ENCODE assay signal across 35 cellular contexts in the genomic region with DNA sequence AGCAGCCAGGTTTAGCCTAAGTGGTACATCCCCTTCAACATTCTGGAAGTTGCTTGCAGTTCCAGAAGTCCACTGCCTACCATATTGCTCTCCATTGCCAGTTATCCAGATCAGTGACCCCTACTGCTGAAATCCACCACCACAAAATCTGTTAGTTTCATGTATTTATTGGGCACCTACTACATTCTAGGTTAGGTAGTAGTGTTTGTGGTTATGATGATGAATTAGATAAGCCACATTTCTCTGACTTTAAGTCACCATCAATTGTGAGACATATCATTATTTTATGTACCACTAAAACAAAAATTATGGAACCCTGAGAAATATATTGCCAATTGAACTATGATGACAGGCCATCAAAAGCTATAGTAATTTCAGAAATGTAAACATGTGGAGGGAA.
"Had no signal": no experiment of that assay in that cellular context is flagged by ENCODE, and none has a peak within 500 bp of the region (broad histone marks: within the 10 kb centered on the region; RNA-seq: fewer than 3 reads in every experiment).

No MANE protein-coding gene starts in this region.

- H3K36me3 ChIP-seq: ascending aorta, cardiac muscle cell, SJSA1 had no signal

- H3K27ac ChIP-seq: ascending aorta, cardiac muscle cell, KMS-11 had no signal

- H3K36me3 Mint-ChIP-seq: activated CD4-positive, alpha-beta memory T cell treated with anti-CD3 and anti-CD28 coated beads for 36 hours; activated naive CD8-positive, alpha-beta T cell treated with anti-CD3 and anti-CD28 coated beads, Interleukin-2, amount 10 ng/mL, durations not matched to agents 7 days and 5 days; WTC11 had no signal

- H3K9me3 Mint-ChIP-seq: activated CD4-positive, alpha-beta memory T cell treated with anti-CD3 and anti-CD28 coated beads for 36 hours; activated naive CD8-positive, alpha-beta T cell treated with anti-CD3 and anti-CD28 coated beads, Interleukin-2, amount 10 ng/mL, durations not matched to agents 7 days and 5 days; activated T-cell treated with anti-CD3 and anti-CD28 coated beads, Interleukin-2, amount 50 U/mL, for 4 hours; activated T-helper 1 cell treated with anti-CD3 and anti-CD28 coated beads, Interleukin-12 subunit alpha, Interleukin-12 subunit beta, Interleukin-2, Interleukin-4 antibody, amounts not matched to agents 30 ng/mL and 10 ng/mL and 1 ng/mL, durations not matched to agents 14 hours and 24 hours and 36 hours; central memory CD8-positive, alpha-beta T cell; T-helper 1 cell treated with Interleukin-12 subunit alpha and Interleukin-12 subunit beta and Interleukin-4 antibody, amounts not matched to agents 30 μg/mL and 1 μg/mL, for 36 hours; T-helper 2 cell treated with Interferon-gamma antibody and Interleukin-4, amounts not matched to agents 5 μg/mL and 100 μg/mL, for 36 hours; WTC11 had no signal

- H3K4me2 ChIP-seq: KMS-11, SK-N-SH had no signal

- H3K27ac Mint-ChIP-seq: activated CD4-positive, alpha-beta memory T cell treated with anti-CD3 and anti-CD28 coated beads for 36 hours; activated naive CD8-positive, alpha-beta T cell treated with anti-CD3 and anti-CD28 coated beads, Interleukin-2, amount 10 ng/mL, durations not matched to agents 7 days and 5 days; activated T-helper 1 cell treated with anti-CD3 and anti-CD28 coated beads, Interleukin-12 subunit alpha, Interleukin-12 subunit beta, Interleukin-2, Interleukin-4 antibody, amounts not matched to agents 30 ng/mL and 10 ng/mL and 1 ng/mL, durations not matched to agents 14 hours and 24 hours and 36 hours; T-helper 1 cell treated with Interleukin-12 subunit alpha and Interleukin-12 subunit beta and Interleukin-4 antibody, amounts not matched to agents 30 μg/mL and 1 μg/mL, for 36 hours; T-helper 2 cell treated with Interferon-gamma antibody and Interleukin-4, amounts not matched to agents 5 μg/mL and 100 μg/mL, for 36 hours; WTC11 had no signal

- FAIRE-seq: TTC549 had no signal

- DNase-seq: activated CD4-positive, alpha-beta memory T cell treated with anti-CD3 and anti-CD28 coated beads for 36 hours; activated CD4-positive, alpha-beta T cell treated with anti-CD3 and anti-CD28 coated beads for 4 hours; activated CD4-positive, alpha-beta T cell treated with anti-CD3 and anti-CD28 coated beads, Interleukin-2, amount 50 U/mL, for 1 hour; activated CD4-positive, CD25-positive, alpha-beta regulatory T cell treated with anti-CD3 and anti-CD28 coated beads, Interleukin-2, amount 50 U/mL, for 72 hours; activated CD8-positive, alpha-beta memory T cell treated with anti-CD3 and anti-CD28 coated beads, Interleukin-2, amount 50 U/mL, for 4 hours; activated effector memory CD4-positive, alpha-beta T cell treated with Interleukin-2 at 50 U/mL for 16 hours; activated naive CD4-positive, alpha-beta T cell treated with anti-CD3 and anti-CD28 coated beads, Interleukin-2, amount 50 U/mL, for 16 hours; activated naive CD8-positive, alpha-beta T cell treated with anti-CD3 and anti-CD28 coated beads, Interleukin-2, amount 10 ng/mL, durations not matched to agents 7 days and 5 days; activated T-cell treated with anti-CD3 and anti-CD28 coated beads for 4 hours; activated T-cell treated with anti-CD3 and anti-CD28 coated beads, Interleukin-2, amount 50 U/mL, for 4 hours; amygdala; NCI-H1092 treated with DMSO at 0.1 percent for 48 hours; NCI-H1417; NCI-H146; NCI-H187; NCI-H2029 treated with DMSO at 0.1 percent for 48 hours; NCI-H2107; NCI-H2171; NCI-H510A; NCI-H526; NCI-H748 treated with DMSO at 0.1 percent for 48 hours; RPMI8226; SHP77 treated with DMSO at 0.1 percent for 48 hours; SK-N-SH had no signal

- ATAC-seq: activated T-cell treated with anti-CD3 and anti-CD28 coated beads, Interleukin-2, amount 50 U/mL, for 4 hours; Panc1; WTC11 had no signal

- H3K4me3 ChIP-seq: ascending aorta, cardiac muscle cell, SJSA1 had no signal

- H3K9me3 ChIP-seq: ascending aorta, SJSA1, SK-N-SH had no signal

- H3K9ac ChIP-seq: KMS-11, SK-N-SH had no signal

- H3K27me3 ChIP-seq: ascending aorta, cardiac muscle cell, SJSA1 had no signal

- H3K4me3 Mint-ChIP-seq: activated CD4-positive, alpha-beta memory T cell treated with anti-CD3 and anti-CD28 coated beads for 36 hours; activated naive CD8-positive, alpha-beta T cell treated with anti-CD3 and anti-CD28 coated beads, Interleukin-2, amount 10 ng/mL, durations not matched to agents 7 days and 5 days; activated T-cell treated with anti-CD3 and anti-CD28 coated beads, Interleukin-2, amount 50 U/mL, for 4 hours; activated T-helper 1 cell treated with anti-CD3 and anti-CD28 coated beads, Interleukin-12 subunit alpha, Interleukin-12 subunit beta, Interleukin-2, Interleukin-4 antibody, amounts not matched to agents 30 ng/mL and 10 ng/mL and 1 ng/mL, durations not matched to agents 14 hours and 24 hours and 36 hours; central memory CD8-positive, alpha-beta T cell; T-helper 1 cell treated with Interleukin-12 subunit alpha and Interleukin-12 subunit beta and Interleukin-4 antibody, amounts not matched to agents 30 μg/mL and 1 μg/mL, for 36 hours; T-helper 2 cell treated with Interferon-gamma antibody and Interleukin-4, amounts not matched to agents 5 μg/mL and 100 μg/mL, for 36 hours; WTC11 had no signal
